In the genomic region with DNA sequence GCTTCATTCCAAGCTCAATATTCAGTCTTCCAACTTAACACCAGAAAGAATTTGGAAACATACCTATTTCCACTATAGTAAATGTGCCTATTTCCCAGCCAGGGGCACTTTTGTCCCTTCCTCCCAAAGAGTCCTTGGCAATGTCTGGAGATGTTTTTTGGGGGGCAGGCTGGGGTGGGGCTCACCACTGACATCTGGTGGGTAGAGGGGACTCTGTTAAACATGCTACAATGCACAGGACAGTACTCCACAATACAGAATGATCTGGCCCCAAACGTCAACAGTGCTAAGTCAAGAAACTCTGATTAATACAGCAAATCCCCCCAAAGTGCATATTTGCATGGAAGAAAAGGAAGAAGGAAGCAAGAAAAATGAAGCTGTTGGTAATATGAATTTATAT, we compare ENCODE assay signal across 2 cellular contexts.
A peak's percentile ranks its signal among the peaks of the same experiment; 100 is the strongest.
TF ChIP-seq lines count a peak whose summit lies in the region.

No MANE protein-coding gene starts in this region.

TF ChIP-seq in HepG2, 621 proteins besides CTCF, POLR2A, EP300 and RAD21:
- TF ChIP-seq ZNF597 (CRISPR knock-in tag; IDR thresholded peaks at IDR 0.05): no peak
- TF ChIP-seq ZNF263 (CRISPR knock-in tag; IDR thresholded peaks at IDR 0.05): no peak
- TF ChIP-seq ZNF256 (CRISPR knock-in tag; conservative IDR thresholded peaks at IDR 0.05): no peak
- TF ChIP-seq FLYWCH1 (CRISPR knock-in tag; IDR thresholded peaks at IDR 0.05): no peak
- TF ChIP-seq NFE2L1 (CRISPR knock-in tag; IDR thresholded peaks at IDR 0.05; ENCODE audit: borderline replicate concordance): no peak
- TF ChIP-seq THAP8 (CRISPR knock-in tag; IDR thresholded peaks at IDR 0.05; ENCODE audit: borderline replicate concordance): no peak
- no peak for TF ChIP-seq ZNF558 (CRISPR knock-in tag; IDR thresholded peaks at IDR 0.05; ENCODE audit: borderline replicate concordance)
- TF ChIP-seq, protein P1, sequence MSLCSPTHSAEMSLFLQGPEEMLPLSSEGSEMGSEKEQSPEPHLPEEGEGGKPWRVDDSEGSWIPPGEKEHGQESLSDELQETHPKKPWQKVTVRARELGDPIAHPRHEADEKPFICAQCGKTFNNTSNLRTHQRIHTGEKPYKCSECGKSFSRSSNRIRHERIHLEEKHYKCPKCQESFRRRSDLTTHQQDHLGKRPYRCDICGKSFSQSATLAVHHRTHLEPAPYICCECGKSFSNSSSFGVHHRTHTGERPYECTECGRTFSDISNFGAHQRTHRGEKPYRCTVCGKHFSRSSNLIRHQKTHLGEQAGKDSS (CRISPR knock-in tag; IDR thresholded peaks at IDR 0.05; ENCODE audit: borderline replicate concordance, low read depth): no peak
- TF ChIP-seq, protein P2, sequence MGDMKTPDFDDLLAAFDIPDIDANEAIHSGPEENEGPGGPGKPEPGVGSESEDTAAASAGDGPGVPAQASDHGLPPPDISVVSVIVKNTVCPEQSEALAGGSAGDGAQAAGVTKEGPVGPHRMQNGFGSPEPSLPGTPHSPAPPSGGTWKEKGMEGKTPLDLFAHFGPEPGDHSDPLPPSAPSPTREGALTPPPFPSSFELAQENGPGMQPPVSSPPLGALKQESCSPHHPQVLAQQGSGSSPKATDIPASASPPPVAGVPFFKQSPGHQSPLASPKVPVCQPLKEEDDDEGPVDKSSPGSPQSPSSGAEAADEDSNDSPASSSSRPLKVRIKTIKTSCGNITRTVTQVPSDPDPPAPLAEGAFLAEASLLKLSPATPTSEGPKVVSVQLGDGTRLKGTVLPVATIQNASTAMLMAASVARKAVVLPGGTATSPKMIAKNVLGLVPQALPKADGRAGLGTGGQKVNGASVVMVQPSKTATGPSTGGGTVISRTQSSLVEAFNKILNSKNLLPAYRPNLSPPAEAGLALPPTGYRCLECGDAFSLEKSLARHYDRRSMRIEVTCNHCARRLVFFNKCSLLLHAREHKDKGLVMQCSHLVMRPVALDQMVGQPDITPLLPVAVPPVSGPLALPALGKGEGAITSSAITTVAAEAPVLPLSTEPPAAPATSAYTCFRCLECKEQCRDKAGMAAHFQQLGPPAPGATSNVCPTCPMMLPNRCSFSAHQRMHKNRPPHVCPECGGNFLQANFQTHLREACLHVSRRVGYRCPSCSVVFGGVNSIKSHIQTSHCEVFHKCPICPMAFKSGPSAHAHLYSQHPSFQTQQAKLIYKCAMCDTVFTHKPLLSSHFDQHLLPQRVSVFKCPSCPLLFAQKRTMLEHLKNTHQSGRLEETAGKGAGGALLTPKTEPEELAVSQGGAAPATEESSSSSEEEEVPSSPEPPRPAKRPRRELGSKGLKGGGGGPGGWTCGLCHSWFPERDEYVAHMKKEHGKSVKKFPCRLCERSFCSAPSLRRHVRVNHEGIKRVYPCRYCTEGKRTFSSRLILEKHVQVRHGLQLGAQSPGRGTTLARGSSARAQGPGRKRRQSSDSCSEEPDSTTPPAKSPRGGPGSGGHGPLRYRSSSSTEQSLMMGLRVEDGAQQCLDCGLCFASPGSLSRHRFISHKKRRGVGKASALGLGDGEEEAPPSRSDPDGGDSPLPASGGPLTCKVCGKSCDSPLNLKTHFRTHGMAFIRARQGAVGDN (CRISPR knock-in tag; IDR thresholded peaks at IDR 0.05): no peak
- no peak for TF ChIP-seq YEATS2 (CRISPR knock-in tag; IDR thresholded peaks at IDR 0.05; ENCODE audit: borderline replicate concordance)
- TF ChIP-seq, protein P3, sequence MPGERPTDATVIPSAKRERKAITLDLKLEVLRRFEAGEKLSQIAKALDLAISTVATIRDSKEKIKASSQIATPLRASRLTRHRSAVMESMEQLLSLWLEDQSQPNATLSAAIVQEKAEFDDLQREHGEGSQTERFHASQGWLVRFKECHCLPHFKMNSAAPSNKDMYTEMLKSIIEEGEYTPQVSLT (CRISPR knock-in tag; IDR thresholded peaks at IDR 0.05; ENCODE audit: borderline replicate concordance, low read depth): no peak
- no peak for TF ChIP-seq ZNF552 (CRISPR knock-in tag; IDR thresholded peaks at IDR 0.05; ENCODE audit: borderline replicate concordance)
- no peak for TF ChIP-seq FOXM1 (CRISPR knock-in tag; IDR thresholded peaks at IDR 0.05)
- TF ChIP-seq ZNF879 (CRISPR knock-in tag; IDR thresholded peaks at IDR 0.05): no peak
- no peak for TF ChIP-seq SSRP1 (CRISPR knock-in tag; IDR thresholded peaks at IDR 0.05)
- TF ChIP-seq ATRX (CRISPR knock-in tag; IDR thresholded peaks at IDR 0.05; ENCODE audit: borderline replicate concordance): no peak

TF ChIP-seq in GM12878, 131 proteins besides CTCF, POLR2A, EP300 and RAD21:
- TF ChIP-seq BCL3 (IDR thresholded peaks at IDR 0.05; ENCODE audit: borderline replicate concordance, insufficient read depth, low read depth, low read length, poor library complexity, severe bottlenecking) (no peak), KLF5 (IDR thresholded peaks at IDR 0.05; ENCODE audit: partially characterized antibody) (no peak), SMC3 (IDR thresholded peaks at IDR 0.05; ENCODE audit: borderline replicate concordance, low read length) (peak; percentile 22; the same call in 1 of the 2 replicates)
